ENCODE assay signal across 1 cellular context in genomic region chr11:108593214-108593909, GRCh38.
TF ChIP-seq lines count a peak whose summit lies in the region.

TSS of gene EXPH5 (minus strand) at chr11:108593768. CDS start at chr11:108593536, 232 bp downstream.

TF ChIP-seq in HEK293, 187 proteins besides CTCF, POLR2A, EP300 and RAD21 (continued from another document):
- TF ChIP-seq, protein P1, sequence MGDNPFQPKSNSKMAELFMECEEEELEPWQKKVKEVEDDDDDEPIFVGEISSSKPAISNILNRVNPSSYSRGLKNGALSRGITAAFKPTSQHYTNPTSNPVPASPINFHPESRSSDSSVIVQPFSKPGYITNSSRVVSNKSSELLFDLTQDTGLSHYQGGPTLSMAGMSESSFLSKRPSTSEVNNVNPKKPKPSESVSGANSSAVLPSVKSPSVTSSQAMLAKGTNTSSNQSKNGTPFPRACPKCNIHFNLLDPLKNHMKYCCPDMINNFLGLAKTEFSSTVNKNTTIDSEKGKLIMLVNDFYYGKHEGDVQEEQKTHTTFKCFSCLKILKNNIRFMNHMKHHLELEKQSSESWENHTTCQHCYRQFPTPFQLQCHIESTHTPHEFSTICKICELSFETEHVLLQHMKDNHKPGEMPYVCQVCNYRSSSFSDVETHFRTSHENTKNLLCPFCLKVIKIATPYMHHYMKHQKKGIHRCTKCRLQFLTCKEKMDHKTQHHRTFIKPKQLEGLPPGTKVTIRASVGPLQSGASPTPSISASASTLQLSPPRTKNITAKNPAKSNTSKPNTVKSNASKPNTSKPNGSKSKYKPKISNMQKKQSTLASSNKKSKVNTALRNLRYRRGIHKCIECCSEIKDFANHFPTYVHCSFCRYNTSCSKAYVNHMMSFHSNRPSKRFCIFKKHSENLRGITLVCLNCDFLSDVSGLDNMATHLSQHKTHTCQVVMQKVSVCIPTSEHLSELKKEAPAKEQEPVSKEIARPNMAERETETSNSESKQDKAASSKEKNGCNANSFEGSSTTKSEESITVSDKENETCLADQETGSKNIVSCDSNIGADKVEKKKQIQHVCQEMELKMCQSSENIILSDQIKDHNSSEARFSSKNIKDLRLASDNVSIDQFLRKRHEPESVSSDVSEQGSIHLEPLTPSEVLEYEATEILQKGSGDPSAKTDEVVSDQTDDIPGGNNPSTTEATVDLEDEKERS (tag by site-specific recombination; IDR thresholded peaks at IDR 0.05), result no peak
- TF ChIP-seq KLF9 (tag by site-specific recombination; IDR thresholded peaks at IDR 0.05; ENCODE audit: low read depth), result 0 out of 2 replicates have a peak, but pooled peaks have one; percentile 77
- TF ChIP-seq ZNF391 (tag by site-specific recombination; IDR thresholded peaks at IDR 0.05; ENCODE audit: borderline replicate concordance, low read depth), result no peak
- TF ChIP-seq, protein P2, sequence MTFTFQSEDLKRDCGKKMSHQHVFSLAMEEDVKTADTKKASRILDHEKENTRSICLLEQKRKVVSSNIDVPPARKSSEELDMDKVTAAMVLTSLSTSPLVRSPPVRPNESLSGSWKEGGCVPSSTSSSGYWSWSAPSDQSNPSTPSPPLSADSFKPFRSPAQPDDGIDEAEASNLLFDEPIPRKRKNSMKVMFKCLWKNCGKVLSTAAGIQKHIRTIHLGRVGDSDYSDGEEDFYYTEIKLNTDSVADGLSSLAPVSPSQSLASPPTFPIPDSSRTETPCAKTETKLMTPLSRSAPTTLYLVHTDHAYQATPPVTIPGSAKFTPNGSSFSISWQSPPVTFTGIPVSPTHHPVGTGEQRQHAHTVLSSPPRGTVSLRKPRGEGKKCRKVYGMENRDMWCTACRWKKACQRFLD (tag by site-specific recombination; IDR thresholded peaks at IDR 0.05), result no peak
- no peak for TF ChIP-seq ZNF23 (tag by site-specific recombination; IDR thresholded peaks at IDR 0.05; ENCODE audit: borderline replicate concordance)
- TF ChIP-seq SCRT2 (tag by site-specific recombination; IDR thresholded peaks at IDR 0.05), result peak; percentile 21; the same call in 1 of the 2 replicates
- no peak for TF ChIP-seq ZNF792 (tag by site-specific recombination; IDR thresholded peaks at IDR 0.05)
- TF ChIP-seq ZNF112 (tag by site-specific recombination; IDR thresholded peaks at IDR 0.05), result no peak
- TF ChIP-seq, protein P3, sequence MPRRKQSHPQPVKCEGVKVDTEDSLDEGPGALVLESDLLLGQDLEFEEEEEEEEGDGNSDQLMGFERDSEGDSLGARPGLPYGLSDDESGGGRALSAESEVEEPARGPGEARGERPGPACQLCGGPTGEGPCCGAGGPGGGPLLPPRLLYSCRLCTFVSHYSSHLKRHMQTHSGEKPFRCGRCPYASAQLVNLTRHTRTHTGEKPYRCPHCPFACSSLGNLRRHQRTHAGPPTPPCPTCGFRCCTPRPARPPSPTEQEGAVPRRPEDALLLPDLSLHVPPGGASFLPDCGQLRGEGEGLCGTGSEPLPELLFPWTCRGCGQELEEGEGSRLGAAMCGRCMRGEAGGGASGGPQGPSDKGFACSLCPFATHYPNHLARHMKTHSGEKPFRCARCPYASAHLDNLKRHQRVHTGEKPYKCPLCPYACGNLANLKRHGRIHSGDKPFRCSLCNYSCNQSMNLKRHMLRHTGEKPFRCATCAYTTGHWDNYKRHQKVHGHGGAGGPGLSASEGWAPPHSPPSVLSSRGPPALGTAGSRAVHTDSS (tag by site-specific recombination; IDR thresholded peaks at IDR 0.05), result no peak
- TF ChIP-seq, protein P4, sequence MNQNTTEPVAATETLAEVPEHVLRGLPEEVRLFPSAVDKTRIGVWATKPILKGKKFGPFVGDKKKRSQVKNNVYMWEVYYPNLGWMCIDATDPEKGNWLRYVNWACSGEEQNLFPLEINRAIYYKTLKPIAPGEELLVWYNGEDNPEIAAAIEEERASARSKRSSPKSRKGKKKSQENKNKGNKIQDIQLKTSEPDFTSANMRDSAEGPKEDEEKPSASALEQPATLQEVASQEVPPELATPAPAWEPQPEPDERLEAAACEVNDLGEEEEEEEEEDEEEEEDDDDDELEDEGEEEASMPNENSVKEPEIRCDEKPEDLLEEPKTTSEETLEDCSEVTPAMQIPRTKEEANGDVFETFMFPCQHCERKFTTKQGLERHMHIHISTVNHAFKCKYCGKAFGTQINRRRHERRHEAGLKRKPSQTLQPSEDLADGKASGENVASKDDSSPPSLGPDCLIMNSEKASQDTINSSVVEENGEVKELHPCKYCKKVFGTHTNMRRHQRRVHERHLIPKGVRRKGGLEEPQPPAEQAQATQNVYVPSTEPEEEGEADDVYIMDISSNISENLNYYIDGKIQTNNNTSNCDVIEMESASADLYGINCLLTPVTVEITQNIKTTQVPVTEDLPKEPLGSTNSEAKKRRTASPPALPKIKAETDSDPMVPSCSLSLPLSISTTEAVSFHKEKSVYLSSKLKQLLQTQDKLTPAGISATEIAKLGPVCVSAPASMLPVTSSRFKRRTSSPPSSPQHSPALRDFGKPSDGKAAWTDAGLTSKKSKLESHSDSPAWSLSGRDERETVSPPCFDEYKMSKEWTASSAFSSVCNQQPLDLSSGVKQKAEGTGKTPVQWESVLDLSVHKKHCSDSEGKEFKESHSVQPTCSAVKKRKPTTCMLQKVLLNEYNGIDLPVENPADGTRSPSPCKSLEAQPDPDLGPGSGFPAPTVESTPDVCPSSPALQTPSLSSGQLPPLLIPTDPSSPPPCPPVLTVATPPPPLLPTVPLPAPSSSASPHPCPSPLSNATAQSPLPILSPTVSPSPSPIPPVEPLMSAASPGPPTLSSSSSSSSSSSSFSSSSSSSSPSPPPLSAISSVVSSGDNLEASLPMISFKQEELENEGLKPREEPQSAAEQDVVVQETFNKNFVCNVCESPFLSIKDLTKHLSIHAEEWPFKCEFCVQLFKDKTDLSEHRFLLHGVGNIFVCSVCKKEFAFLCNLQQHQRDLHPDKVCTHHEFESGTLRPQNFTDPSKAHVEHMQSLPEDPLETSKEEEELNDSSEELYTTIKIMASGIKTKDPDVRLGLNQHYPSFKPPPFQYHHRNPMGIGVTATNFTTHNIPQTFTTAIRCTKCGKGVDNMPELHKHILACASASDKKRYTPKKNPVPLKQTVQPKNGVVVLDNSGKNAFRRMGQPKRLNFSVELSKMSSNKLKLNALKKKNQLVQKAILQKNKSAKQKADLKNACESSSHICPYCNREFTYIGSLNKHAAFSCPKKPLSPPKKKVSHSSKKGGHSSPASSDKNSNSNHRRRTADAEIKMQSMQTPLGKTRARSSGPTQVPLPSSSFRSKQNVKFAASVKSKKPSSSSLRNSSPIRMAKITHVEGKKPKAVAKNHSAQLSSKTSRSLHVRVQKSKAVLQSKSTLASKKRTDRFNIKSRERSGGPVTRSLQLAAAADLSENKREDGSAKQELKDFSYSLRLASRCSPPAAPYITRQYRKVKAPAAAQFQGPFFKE (tag by site-specific recombination; IDR thresholded peaks at IDR 0.05; ENCODE audit: borderline replicate concordance), result no peak
- no peak for TF ChIP-seq ZNF24 (tag by site-specific recombination; IDR thresholded peaks at IDR 0.05)
- no peak for TF ChIP-seq ZNF174 (tag by site-specific recombination; IDR thresholded peaks at IDR 0.05)
- TF ChIP-seq ZNF555 (tag by site-specific recombination; conservative IDR thresholded peaks at IDR 0.05), result no peak
- TF ChIP-seq KLF8 (tag by site-specific recombination; IDR thresholded peaks at IDR 0.05), result peak; percentile 70; the same call in 1 of the 2 replicates
- TF ChIP-seq ZNF549 (tag by site-specific recombination; IDR thresholded peaks at IDR 0.05), result no peak
- TF ChIP-seq BCL11B (tag by site-specific recombination; IDR thresholded peaks at IDR 0.05; ENCODE audit: low read depth), result no peak
- TF ChIP-seq, protein P5, sequence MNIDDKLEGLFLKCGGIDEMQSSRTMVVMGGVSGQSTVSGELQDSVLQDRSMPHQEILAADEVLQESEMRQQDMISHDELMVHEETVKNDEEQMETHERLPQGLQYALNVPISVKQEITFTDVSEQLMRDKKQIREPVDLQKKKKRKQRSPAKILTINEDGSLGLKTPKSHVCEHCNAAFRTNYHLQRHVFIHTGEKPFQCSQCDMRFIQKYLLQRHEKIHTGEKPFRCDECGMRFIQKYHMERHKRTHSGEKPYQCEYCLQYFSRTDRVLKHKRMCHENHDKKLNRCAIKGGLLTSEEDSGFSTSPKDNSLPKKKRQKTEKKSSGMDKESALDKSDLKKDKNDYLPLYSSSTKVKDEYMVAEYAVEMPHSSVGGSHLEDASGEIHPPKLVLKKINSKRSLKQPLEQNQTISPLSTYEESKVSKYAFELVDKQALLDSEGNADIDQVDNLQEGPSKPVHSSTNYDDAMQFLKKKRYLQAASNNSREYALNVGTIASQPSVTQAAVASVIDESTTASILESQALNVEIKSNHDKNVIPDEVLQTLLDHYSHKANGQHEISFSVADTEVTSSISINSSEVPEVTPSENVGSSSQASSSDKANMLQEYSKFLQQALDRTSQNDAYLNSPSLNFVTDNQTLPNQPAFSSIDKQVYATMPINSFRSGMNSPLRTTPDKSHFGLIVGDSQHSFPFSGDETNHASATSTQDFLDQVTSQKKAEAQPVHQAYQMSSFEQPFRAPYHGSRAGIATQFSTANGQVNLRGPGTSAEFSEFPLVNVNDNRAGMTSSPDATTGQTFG (tag by site-specific recombination; IDR thresholded peaks at IDR 0.05; ENCODE audit: borderline replicate concordance), result no peak
- no peak for TF ChIP-seq ZSCAN18 (tag by site-specific recombination; IDR thresholded peaks at IDR 0.05)
- no peak for TF ChIP-seq ZNF830 (tag by site-specific recombination; IDR thresholded peaks at IDR 0.05; ENCODE audit: low read depth)
- TF ChIP-seq, protein P6, sequence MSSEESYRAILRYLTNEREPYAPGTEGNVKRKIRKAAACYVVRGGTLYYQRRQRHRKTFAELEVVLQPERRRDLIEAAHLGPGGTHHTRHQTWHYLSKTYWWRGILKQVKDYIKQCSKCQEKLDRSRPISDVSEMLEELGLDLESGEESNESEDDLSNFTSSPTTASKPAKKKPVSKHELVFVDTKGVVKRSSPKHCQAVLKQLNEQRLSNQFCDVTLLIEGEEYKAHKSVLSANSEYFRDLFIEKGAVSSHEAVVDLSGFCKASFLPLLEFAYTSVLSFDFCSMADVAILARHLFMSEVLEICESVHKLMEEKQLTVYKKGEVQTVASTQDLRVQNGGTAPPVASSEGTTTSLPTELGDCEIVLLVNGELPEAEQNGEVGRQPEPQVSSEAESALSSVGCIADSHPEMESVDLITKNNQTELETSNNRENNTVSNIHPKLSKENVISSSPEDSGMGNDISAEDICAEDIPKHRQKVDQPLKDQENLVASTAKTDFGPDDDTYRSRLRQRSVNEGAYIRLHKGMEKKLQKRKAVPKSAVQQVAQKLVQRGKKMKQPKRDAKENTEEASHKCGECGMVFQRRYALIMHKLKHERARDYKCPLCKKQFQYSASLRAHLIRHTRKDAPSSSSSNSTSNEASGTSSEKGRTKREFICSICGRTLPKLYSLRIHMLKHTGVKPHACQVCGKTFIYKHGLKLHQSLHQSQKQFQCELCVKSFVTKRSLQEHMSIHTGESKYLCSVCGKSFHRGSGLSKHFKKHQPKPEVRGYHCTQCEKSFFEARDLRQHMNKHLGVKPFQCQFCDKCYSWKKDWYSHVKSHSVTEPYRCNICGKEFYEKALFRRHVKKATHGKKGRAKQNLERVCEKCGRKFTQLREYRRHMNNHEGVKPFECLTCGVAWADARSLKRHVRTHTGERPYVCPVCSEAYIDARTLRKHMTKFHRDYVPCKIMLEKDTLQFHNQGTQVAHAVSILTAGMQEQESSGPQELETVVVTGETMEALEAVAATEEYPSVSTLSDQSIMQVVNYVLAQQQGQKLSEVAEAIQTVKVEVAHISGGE (tag by site-specific recombination; conservative IDR thresholded peaks at IDR 0.05; ENCODE audit: low read depth), result 0 out of 2 replicates have a peak, but pooled peaks have one; percentile 0
- TF ChIP-seq ZNF785 (tag by site-specific recombination; IDR thresholded peaks at IDR 0.05), result no peak
- no peak for TF ChIP-seq ZNF239 (tag by site-specific recombination; IDR thresholded peaks at IDR 0.05)
- no peak for TF ChIP-seq ZNF157 (tag by site-specific recombination; IDR thresholded peaks at IDR 0.05)
- no peak for TF ChIP-seq ZNF548 (tag by site-specific recombination; IDR thresholded peaks at IDR 0.05)
